11 cellular contexts compared by ENCODE assay signal in the genomic region with DNA sequence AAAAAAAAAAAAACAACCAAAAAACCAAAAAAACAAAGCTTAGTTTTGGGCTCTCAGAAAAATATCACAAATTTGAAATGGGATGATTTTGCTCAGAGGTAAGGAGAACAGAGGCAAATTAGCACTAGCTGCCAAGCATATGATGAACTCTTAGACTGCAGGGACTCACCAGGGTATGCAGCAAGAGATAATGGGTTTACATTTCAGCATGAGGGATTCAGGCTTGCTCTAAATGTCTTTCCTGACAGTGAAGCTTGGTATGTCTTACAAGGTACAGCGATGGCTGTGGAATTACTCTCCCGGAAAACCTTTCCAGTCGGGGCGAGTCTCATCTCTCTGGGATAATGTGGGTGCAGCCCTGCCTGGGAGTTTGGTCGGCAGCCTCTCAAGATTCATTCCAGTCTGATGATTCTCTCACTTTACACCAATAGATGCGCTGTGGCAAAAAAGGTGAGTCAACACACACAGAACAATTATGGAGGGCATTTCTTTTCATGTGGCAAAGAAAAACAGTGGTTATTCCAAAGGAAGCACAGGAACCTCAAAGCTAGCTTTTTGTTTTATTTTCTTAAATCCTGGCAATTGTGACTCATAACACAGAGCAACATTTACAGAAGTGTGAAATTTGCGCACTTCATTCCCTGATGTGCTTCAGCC.
DNase-seq lines count a peak whose midpoint lies in the region; ATAC-seq and TF ChIP-seq lines count a peak whose summit lies in the region.
"Had no signal": no experiment of that assay in that cellular context is flagged by ENCODE, and none has a peak within 500 bp of the region (broad histone marks: within the 10 kb centered on the region; RNA-seq: fewer than 3 reads in every experiment).

No MANE protein-coding gene starts in this region.

- CTCF ChIA-PET in Calu3 (lab: Charles Lee) = interaction anchor here (0.5 kb wide), 1 partner anchor 174 kb away, joined by 3 read pairs; no protein-coding TSS in a partner anchor

- H3K36me3 ChIP-seq in mesodermal cell (ENCODE audit: control insufficient read depth, insufficient read depth, low read length) = no peaks in the 10 kb centered on the region

- no peaks in the 10 kb centered on the region for H3K9me3 ChIP-seq in mesodermal cell (ENCODE audit: control insufficient read depth, low read length)

- no peak overlapping the region for H3K4me3 ChIP-seq in mesodermal cell (ENCODE audit: extremely low read depth, insufficient read depth, low read length, poor library complexity, severe bottlenecking)

- no TSS peak for BruUV-seq in Calu3 (replicated peaks; lab: Mats Ljungman, UMichigan)

- H3K27ac Mint-ChIP-seq in chondrocyte (ENCODE audit: unreplicated experiment) (peak overlapping the region; percentile 9), Calu3 (ENCODE audit: unreplicated experiment) (no peak overlapping the region)
- H3K27ac Mint-ChIP-seq: CD4-positive, CD25-positive, alpha-beta regulatory T cell had no signal

- H3K4me1 Mint-ChIP-seq in chondrocyte (ENCODE audit: low read depth) = peaks cover 24% of the 10 kb centered on the region
- peaks cover 27% of the 10 kb centered on the region for H3K4me1 Mint-ChIP-seq in Calu3 (ENCODE audit: low read depth, unreplicated experiment)

- H3K27ac ChIP-seq in mesodermal cell (ENCODE audit: low read depth, low read length, severe bottlenecking) = peak overlapping the region; percentile 37

- peaks cover 2% of the 10 kb centered on the region for H3K36me3 Mint-ChIP-seq in chondrocyte (ENCODE audit: low read depth)
- H3K36me3 Mint-ChIP-seq in Calu3 (ENCODE audit: insufficient read depth, unreplicated experiment) = peaks cover 5% of the 10 kb centered on the region
- H3K36me3 Mint-ChIP-seq: CD4-positive, CD25-positive, alpha-beta regulatory T cell had no signal

- H3K27me3 Mint-ChIP-seq in chondrocyte (ENCODE audit: low read depth) = no peaks in the 10 kb centered on the region
- H3K27me3 Mint-ChIP-seq in Calu3 (ENCODE audit: unreplicated experiment) = peaks cover 35% of the 10 kb centered on the region

- no peak for TF ChIP-seq CTCF in chondrocyte (IDR thresholded peaks at IDR 0.05)
- no peak for TF ChIP-seq CTCF in Calu3 (IDR thresholded peaks at IDR 0.05; ENCODE audit: unreplicated experiment)

- peaks cover 31% of the 10 kb centered on the region for H3K4me1 ChIP-seq in mesodermal cell (ENCODE audit: control insufficient read depth, insufficient read depth, low read length, poor library complexity, severe bottlenecking)

- DNase-seq in AG08396 (ENCODE audit: low spot score) (peak; percentile 53), LoVo (ENCODE audit: low spot score) (peak; percentile 76), chondrocyte (ENCODE audit: low spot score) (no peak), Calu3 (no peak)
- no peak for DNase-seq in activated effector memory CD4-positive, alpha-beta T cell treated with Interleukin-2 at 50 U/mL for 16 hours
- DNase-seq: CD4-positive, CD25-positive, alpha-beta regulatory T cell; central memory CD4-positive, alpha-beta T cell; NCI-H2107 had no signal

- H3K9me3 Mint-ChIP-seq in chondrocyte (ENCODE audit: low read depth) = no peaks in the 10 kb centered on the region
- H3K9me3 Mint-ChIP-seq in Calu3 (ENCODE audit: low read depth, unreplicated experiment) = no peaks in the 10 kb centered on the region
- H3K9me3 Mint-ChIP-seq: CD4-positive, CD25-positive, alpha-beta regulatory T cell had no signal

- ATAC-seq in HG03354 (IDR thresholded peaks at IDR 0.05; ENCODE audit: poor library complexity, severe bottlenecking, unreplicated experiment) = no peak
- ATAC-seq in GM19395 (IDR thresholded peaks at IDR 0.05; ENCODE audit: unreplicated experiment) = no peak

- WGBS in mesodermal cell (ENCODE audit: insufficient coverage in 2 of 2), 2 experiments = 75 to 82% methylated on average over 4 to 6 of the region's 7 CpGs

- intact Hi-C loops in Calu3 (cut with micrococcal nuclease; ENCODE audit: unreplicated experiment) = no loop called here

- H3K4me3 Mint-ChIP-seq in chondrocyte (ENCODE audit: unreplicated experiment) (no peak overlapping the region), Calu3 (ENCODE audit: low read depth, unreplicated experiment) (no peak overlapping the region)
- H3K4me3 Mint-ChIP-seq: CD4-positive, CD25-positive, alpha-beta regulatory T cell had no signal

Comparison
In these comparisons a context has a peak if more than half of its experiments do, and no peak if none do; other contexts are left out.
1. DNase-seq: peak in AG08396 (single experiment) and LoVo (single experiment); none in chondrocyte (single experiment), activated effector memory CD4-positive, alpha-beta T cell treated with Interleukin-2 at 50 U/mL for 16 hours (single experiment) and Calu3 (single experiment).